ENCODE assay signal across 1 cellular context in genomic region chr4:77636902-77637301, GRCh38.
A peak's percentile ranks its signal among the peaks of the same experiment; 100 is the strongest.
TF ChIP-seq lines count a peak whose summit lies in the region.

No MANE protein-coding gene starts in this region.

TF ChIP-seq in HepG2, 621 proteins besides CTCF, POLR2A, EP300 and RAD21 (continued from another document and continues in another):
- TF ChIP-seq FOXK1 (CRISPR knock-in tag; IDR thresholded peaks at IDR 0.05; ENCODE audit: borderline replicate concordance, low read depth), result peak; percentile 80; the same call in 1 of the 2 replicates
- TF ChIP-seq KAT8 (CRISPR knock-in tag; IDR thresholded peaks at IDR 0.05), result peak; percentile 63; the same call in 1 of the 2 replicates
- TF ChIP-seq, protein P1, sequence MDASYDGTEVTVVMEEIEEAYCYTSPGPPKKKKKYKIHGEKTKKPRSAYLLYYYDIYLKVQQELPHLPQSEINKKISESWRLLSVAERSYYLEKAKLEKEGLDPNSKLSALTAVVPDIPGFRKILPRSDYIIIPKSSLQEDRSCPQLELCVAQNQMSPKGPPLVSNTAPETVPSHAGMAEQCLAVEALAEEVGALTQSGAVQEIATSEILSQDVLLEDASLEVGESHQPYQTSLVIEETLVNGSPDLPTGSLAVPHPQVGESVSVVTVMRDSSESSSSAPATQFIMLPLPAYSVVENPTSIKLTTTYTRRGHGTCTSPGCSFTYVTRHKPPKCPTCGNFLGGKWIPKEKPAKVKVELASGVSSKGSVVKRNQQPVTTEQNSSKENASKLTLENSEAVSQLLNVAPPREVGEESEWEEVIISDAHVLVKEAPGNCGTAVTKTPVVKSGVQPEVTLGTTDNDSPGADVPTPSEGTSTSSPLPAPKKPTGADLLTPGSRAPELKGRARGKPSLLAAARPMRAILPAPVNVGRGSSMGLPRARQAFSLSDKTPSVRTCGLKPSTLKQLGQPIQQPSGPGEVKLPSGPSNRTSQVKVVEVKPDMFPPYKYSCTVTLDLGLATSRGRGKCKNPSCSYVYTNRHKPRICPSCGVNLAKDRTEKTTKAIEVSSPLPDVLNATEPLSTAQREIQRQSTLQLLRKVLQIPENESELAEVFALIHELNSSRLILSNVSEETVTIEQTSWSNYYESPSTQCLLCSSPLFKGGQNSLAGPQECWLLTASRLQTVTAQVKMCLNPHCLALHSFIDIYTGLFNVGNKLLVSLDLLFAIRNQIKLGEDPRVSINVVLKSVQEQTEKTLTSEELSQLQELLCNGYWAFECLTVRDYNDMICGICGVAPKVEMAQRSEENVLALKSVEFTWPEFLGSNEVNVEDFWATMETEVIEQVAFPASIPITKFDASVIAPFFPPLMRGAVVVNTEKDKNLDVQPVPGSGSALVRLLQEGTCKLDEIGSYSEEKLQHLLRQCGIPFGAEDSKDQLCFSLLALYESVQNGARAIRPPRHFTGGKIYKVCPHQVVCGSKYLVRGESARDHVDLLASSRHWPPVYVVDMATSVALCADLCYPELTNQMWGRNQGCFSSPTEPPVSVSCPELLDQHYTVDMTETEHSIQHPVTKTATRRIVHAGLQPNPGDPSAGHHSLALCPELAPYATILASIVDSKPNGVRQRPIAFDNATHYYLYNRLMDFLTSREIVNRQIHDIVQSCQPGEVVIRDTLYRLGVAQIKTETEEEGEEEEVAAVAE (CRISPR knock-in tag; IDR thresholded peaks at IDR 0.05; ENCODE audit: borderline replicate concordance), result peak; percentile 68; the same call in 1 of the 2 replicates
- TF ChIP-seq ZNF331 (CRISPR knock-in tag; IDR thresholded peaks at IDR 0.05), result peak; percentile 80; the same call in 1 of the 2 replicates
- TF ChIP-seq DNMT3B (CRISPR knock-in tag; conservative IDR thresholded peaks at IDR 0.05), result peak; percentile 94
- no peak for TF ChIP-seq KLF6 (CRISPR knock-in tag; IDR thresholded peaks at IDR 0.05)
- 0 out of 2 replicates have a peak, but pooled peaks have one; percentile 27 for TF ChIP-seq HMG20B (CRISPR knock-in tag; conservative IDR thresholded peaks at IDR 0.05)
- TF ChIP-seq ZSCAN21 (CRISPR knock-in tag; IDR thresholded peaks at IDR 0.05; ENCODE audit: borderline replicate concordance), result peak; percentile 53; the same call in 1 of the 2 replicates
- TF ChIP-seq PAXIP1 (CRISPR knock-in tag; conservative IDR thresholded peaks at IDR 0.05), result 0 out of 2 replicates have a peak, but pooled peaks have one; percentile 13
- 0 out of 2 replicates have a peak, but pooled peaks have one; percentile 37 for TF ChIP-seq ZBTB21 (CRISPR knock-in tag; IDR thresholded peaks at IDR 0.05)
- peak; percentile 69; the same call in 1 of the 2 replicates for TF ChIP-seq ERF (CRISPR knock-in tag; IDR thresholded peaks at IDR 0.05)
- TF ChIP-seq, protein P2, sequence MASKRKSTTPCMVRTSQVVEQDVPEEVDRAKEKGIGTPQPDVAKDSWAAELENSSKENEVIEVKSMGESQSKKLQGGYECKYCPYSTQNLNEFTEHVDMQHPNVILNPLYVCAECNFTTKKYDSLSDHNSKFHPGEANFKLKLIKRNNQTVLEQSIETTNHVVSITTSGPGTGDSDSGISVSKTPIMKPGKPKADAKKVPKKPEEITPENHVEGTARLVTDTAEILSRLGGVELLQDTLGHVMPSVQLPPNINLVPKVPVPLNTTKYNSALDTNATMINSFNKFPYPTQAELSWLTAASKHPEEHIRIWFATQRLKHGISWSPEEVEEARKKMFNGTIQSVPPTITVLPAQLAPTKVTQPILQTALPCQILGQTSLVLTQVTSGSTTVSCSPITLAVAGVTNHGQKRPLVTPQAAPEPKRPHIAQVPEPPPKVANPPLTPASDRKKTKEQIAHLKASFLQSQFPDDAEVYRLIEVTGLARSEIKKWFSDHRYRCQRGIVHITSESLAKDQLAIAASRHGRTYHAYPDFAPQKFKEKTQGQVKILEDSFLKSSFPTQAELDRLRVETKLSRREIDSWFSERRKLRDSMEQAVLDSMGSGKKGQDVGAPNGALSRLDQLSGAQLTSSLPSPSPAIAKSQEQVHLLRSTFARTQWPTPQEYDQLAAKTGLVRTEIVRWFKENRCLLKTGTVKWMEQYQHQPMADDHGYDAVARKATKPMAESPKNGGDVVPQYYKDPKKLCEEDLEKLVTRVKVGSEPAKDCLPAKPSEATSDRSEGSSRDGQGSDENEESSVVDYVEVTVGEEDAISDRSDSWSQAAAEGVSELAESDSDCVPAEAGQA (IDR thresholded peaks at IDR 0.05; ENCODE audit: low read depth), result peak; percentile 47; the same call in 1 of the 2 replicates
- TF ChIP-seq, protein P2 (CRISPR knock-in tag; IDR thresholded peaks at IDR 0.05; ENCODE audit: borderline replicate concordance), result no peak
- no peak for TF ChIP-seq ZNF646 (CRISPR knock-in tag; IDR thresholded peaks at IDR 0.05)
- TF ChIP-seq PPARG (CRISPR knock-in tag; conservative IDR thresholded peaks at IDR 0.05), result peak; percentile 16; the same call in 1 of the 2 replicates
- TF ChIP-seq CEBPG (CRISPR knock-in tag; IDR thresholded peaks at IDR 0.05), result peak; percentile 43; the same call in 1 of the 2 replicates
- peak; percentile 65; the same call in 1 of the 2 replicates for TF ChIP-seq RARA (CRISPR knock-in tag; IDR thresholded peaks at IDR 0.05)
- TF ChIP-seq ZNF12 (CRISPR knock-in tag; IDR thresholded peaks at IDR 0.05), result peak; percentile 72; the same call in 1 of the 2 replicates
- TF ChIP-seq HDAC2 (CRISPR knock-in tag; IDR thresholded peaks at IDR 0.05), result peak; percentile 47
- no peak for TF ChIP-seq ATF7 (IDR thresholded peaks at IDR 0.05)
- TF ChIP-seq ATF7 (CRISPR knock-in tag; IDR thresholded peaks at IDR 0.05), result no peak
- 0 out of 2 replicates have a peak, but pooled peaks have one; percentile 68 for TF ChIP-seq ZFP36L1 (CRISPR knock-in tag; IDR thresholded peaks at IDR 0.05)
- peak; percentile 91; the same call in 1 of the 2 replicates for TF ChIP-seq IKZF5 (CRISPR knock-in tag; IDR thresholded peaks at IDR 0.05)
- TF ChIP-seq HOXA5 (CRISPR knock-in tag; IDR thresholded peaks at IDR 0.05), result no peak
- TF ChIP-seq FOXO1 (CRISPR knock-in tag; IDR thresholded peaks at IDR 0.05), result peak; percentile 84
- TF ChIP-seq THRA (CRISPR knock-in tag; IDR thresholded peaks at IDR 0.05; ENCODE audit: borderline replicate concordance), result no peak
- TF ChIP-seq ZNF672 (CRISPR knock-in tag; IDR thresholded peaks at IDR 0.05), result no peak
- 0 out of 2 replicates have a peak, but pooled peaks have one; percentile 28 for TF ChIP-seq KDM1A (CRISPR knock-in tag; IDR thresholded peaks at IDR 0.05)
- TF ChIP-seq ZBTB43 (CRISPR knock-in tag; conservative IDR thresholded peaks at IDR 0.05), result no peak
- TF ChIP-seq AHR (CRISPR knock-in tag; IDR thresholded peaks at IDR 0.05), result no peak
- 0 out of 2 replicates have a peak, but pooled peaks have one; percentile 16 for TF ChIP-seq TBX3 (IDR thresholded peaks at IDR 0.05; ENCODE audit: borderline replicate concordance)
